In the genomic region with DNA sequence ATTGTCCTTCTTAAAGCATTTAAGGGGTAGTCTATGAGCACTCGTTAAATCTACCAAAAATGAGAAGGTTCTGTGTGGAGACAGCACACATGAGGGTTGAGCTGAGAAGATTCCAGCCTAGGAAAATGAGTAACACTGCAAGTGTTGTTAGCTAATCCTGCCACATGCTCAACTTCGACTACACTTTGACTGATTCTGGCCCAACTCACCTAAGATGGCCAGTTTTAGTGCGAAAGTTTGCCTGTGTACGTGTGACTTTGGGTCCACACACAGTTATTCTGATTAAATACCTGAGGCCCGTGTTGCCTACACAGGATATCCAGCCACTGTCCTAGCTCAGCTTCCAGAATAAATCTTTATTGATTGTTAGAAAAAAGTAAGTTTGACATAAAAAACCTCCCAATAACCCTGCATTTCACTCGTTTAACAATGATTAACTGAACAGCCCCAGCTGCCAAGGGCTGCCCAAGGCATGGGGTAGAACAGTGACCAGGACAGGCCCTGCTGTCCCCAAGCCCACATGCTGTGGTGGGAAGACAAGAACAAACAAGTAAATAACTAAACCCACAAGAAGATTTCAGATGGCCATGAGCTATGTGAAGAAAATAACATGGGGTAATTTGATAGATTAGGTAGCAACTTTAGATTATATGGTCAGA, we compare ENCODE assay signal across 9 cellular contexts.
"Had no signal": no experiment of that assay in that cellular context is flagged by ENCODE, and none has a peak within 500 bp of the region (broad histone marks: within the 10 kb centered on the region; RNA-seq: fewer than 3 reads in every experiment).

No MANE protein-coding gene starts in this region.

- H3K9ac ChIP-seq: GM23248 had no signal

- FAIRE-seq: K562 had no signal

- H3K4me3 ChIP-seq: GM23248, HAP-1, K562 had no signal

- DNase-seq: GM23248, GOT3, H7, HFFc6, IMR-90 had no signal

- H3K27ac ChIP-seq: GM23248, HL-60 had no signal

- H3K9me3 ChIP-seq: HAP-1 had no signal

- H3K4me1 ChIP-seq: HAP-1 had no signal

- H2AFZ ChIP-seq: GM23248 had no signal

- ATAC-seq: HCT116, K562 had no signal

- H3K36me3 ChIP-seq: HAP-1 had no signal
